In genomic region chr2:241638940-241639339, GRCh38 we compare ENCODE assay signal across 11 cellular contexts. TPM values are rescaled to one million over a fixed set of nuclear protein-coding genes. Genes with fewer than 3 reads are reported as not detected.
A peak's percentile ranks its signal among the peaks of the same experiment; 100 is the strongest.
DNase-seq lines count a peak whose midpoint lies in the region; ATAC-seq lines count a peak whose summit lies in the region.
"Had no signal": no experiment of that assay in that cellular context is flagged by ENCODE, and none has a peak within 500 bp of the region (broad histone marks: within the 10 kb centered on the region; RNA-seq: fewer than 3 reads in every experiment).

No MANE protein-coding gene starts in this region.

- peaks cover 6% of the 10 kb centered on the region for H3K9me3 Mint-ChIP-seq in activated naive CD4-positive, alpha-beta T cell treated with anti-CD3 and anti-CD28 coated beads for 36 hours
- H3K9me3 Mint-ChIP-seq in activated T-helper 17 cell treated with anti-CD3 and anti-CD28 coated beads, Interleukin-2, amount 50 U/mL, for 72 hours = no peaks in the 10 kb centered on the region

- no peak for DNase-seq in activated naive CD4-positive, alpha-beta T cell treated with anti-CD3 and anti-CD28 coated beads for 36 hours
- DNase-seq in activated naive CD4-positive, alpha-beta T cell (lab: John Stamatoyannopoulos, UW) = no peak
- DNase-seq in effector CD4-positive, alpha-beta T cell = no peak
- no peak for DNase-seq in NCI-H524 treated with DMSO at 0.1 percent for 48 hours (lab: John Stamatoyannopoulos, UW)
- DNase-seq: brain microvascular endothelial cell; NCI-H146; stimulated activated CD4-positive, alpha-beta T cell treated with anti-CD3 and anti-CD28 coated beads, Interleukin-2, amount 100 ng/mL, for 24 hours had no signal

- CTCF ChIA-PET in activated naive CD4-positive, alpha-beta T cell treated with anti-CD3 and anti-CD28 coated beads for 36 hours (lab: Charles Lee) = no interaction called here

- no peak for ATAC-seq in activated T-helper 17 cell treated with anti-CD3 and anti-CD28 coated beads, Interleukin-2, amount 50 U/mL, for 72 hours (replicated peaks)
- ATAC-seq in GM18498 (IDR thresholded peaks at IDR 0.05; ENCODE audit: unreplicated experiment) = no peak

- H3K9me3 ChIP-seq in iPS-20b (ENCODE audit: insufficient read depth, low read depth, low read length) (no peaks in the 10 kb centered on the region; the same call in 1 of the 2 replicates), subcutaneous abdominal adipose tissue (ENCODE audit: control insufficient read depth in 5 of 5, low read length in 5 of 5) (no peaks in the 10 kb centered on the region)

- H3K27ac Mint-ChIP-seq in activated naive CD4-positive, alpha-beta T cell treated with anti-CD3 and anti-CD28 coated beads for 36 hours = no peak overlapping the region
- peak overlapping the region; percentile 95 for H3K27ac Mint-ChIP-seq in activated T-helper 17 cell treated with anti-CD3 and anti-CD28 coated beads, Interleukin-2, amount 50 U/mL, for 72 hours

- H3K4me3 ChIP-seq in iPS-20b (ENCODE audit: low read length) = peak overlapping the region; percentile 98
- H3K4me3 ChIP-seq in subcutaneous abdominal adipose tissue (ENCODE audit: low read depth in 1 of 5, low read length in 5 of 5) = peak overlapping the region in 3 of 5 donors; percentile 6 to 98 (median 95)

- intact Hi-C loops in activated naive CD4-positive, alpha-beta T cell treated with anti-CD3 and anti-CD28 coated beads for 36 hours (cut with micrococcal nuclease) = loop anchor here (5.0 to 10.0 kb wide), 4 partner anchors 132 to 1074 kb away; partner anchors contain the start of genes DUSP28, MTERF4, RNPEPL1 and STK25

- H3K9ac ChIP-seq in iPS-20b (ENCODE audit: low read depth, low read length) = no peak overlapping the region
- peak overlapping the region in 3 of 5 donors; percentile 61 to 96 (median 86) for H3K9ac ChIP-seq in subcutaneous abdominal adipose tissue (ENCODE audit: low read length in 5 of 5)

- H3K27me3 ChIP-seq in iPS-20b (ENCODE audit: insufficient read depth, low read length) (no peaks in the 10 kb centered on the region), subcutaneous abdominal adipose tissue (ENCODE audit: control insufficient read depth in 5 of 5, insufficient read depth in 4 of 5, low read length in 5 of 5) (no peaks in the 10 kb centered on the region)
- H3K27me3 ChIP-seq: brain microvascular endothelial cell had no signal

- H3K36me3 ChIP-seq in iPS-20b (ENCODE audit: insufficient read depth, low read depth, low read length) (peaks cover 21% of the 10 kb centered on the region; the same call in 1 of the 2 replicates), subcutaneous abdominal adipose tissue (ENCODE audit: control insufficient read depth in 5 of 5, insufficient read depth in 5 of 5, low read length in 5 of 5) (peaks cover 0 to 4% (median 0%) of the 10 kb centered on the region in 5 donors)

- peaks cover 3% of the 10 kb centered on the region for H3K4me1 ChIP-seq in iPS-20b (ENCODE audit: insufficient read depth, low read length)
- H3K4me1 ChIP-seq in subcutaneous abdominal adipose tissue (ENCODE audit: control insufficient read depth in 5 of 5, insufficient read depth in 5 of 5, low read length in 5 of 5) = peaks cover 5 to 42% (median 32%) of the 10 kb centered on the region in 5 donors

- peaks cover 14% of the 10 kb centered on the region for H3K36me3 Mint-ChIP-seq in activated naive CD4-positive, alpha-beta T cell treated with anti-CD3 and anti-CD28 coated beads for 36 hours (ENCODE audit: low read depth)
- peaks cover 50% of the 10 kb centered on the region for H3K36me3 Mint-ChIP-seq in activated T-helper 17 cell treated with anti-CD3 and anti-CD28 coated beads, Interleukin-2, amount 50 U/mL, for 72 hours (ENCODE audit: low read depth)

- H3K4me1 Mint-ChIP-seq in activated naive CD4-positive, alpha-beta T cell treated with anti-CD3 and anti-CD28 coated beads for 36 hours (ENCODE audit: low read depth) = peaks cover 61% of the 10 kb centered on the region
- peaks cover 28% of the 10 kb centered on the region for H3K4me1 Mint-ChIP-seq in activated T-helper 17 cell treated with anti-CD3 and anti-CD28 coated beads, Interleukin-2, amount 50 U/mL, for 72 hours

- H3K27ac ChIP-seq in iPS-20b (ENCODE audit: low read length) = no peak overlapping the region
- H3K27ac ChIP-seq in subcutaneous abdominal adipose tissue (ENCODE audit: low read depth, low read length) = no peak overlapping the region
- H3K27ac ChIP-seq: brain microvascular endothelial cell had no signal

- H3K4me3 Mint-ChIP-seq in activated naive CD4-positive, alpha-beta T cell treated with anti-CD3 and anti-CD28 coated beads for 36 hours = peak overlapping the region; percentile 84
- peak overlapping the region; percentile 93 for H3K4me3 Mint-ChIP-seq in activated T-helper 17 cell treated with anti-CD3 and anti-CD28 coated beads, Interleukin-2, amount 50 U/mL, for 72 hours

- H3K27me3 Mint-ChIP-seq in activated naive CD4-positive, alpha-beta T cell treated with anti-CD3 and anti-CD28 coated beads for 36 hours (ENCODE audit: low read depth) = no peaks in the 10 kb centered on the region
- no peaks in the 10 kb centered on the region for H3K27me3 Mint-ChIP-seq in activated T-helper 17 cell treated with anti-CD3 and anti-CD28 coated beads, Interleukin-2, amount 50 U/mL, for 72 hours

RNA-seq across cellular contexts. Expression of gene ATG4B, which starts 1.4 kb away (rescaled TPM):
- total RNA-seq in activated naive CD4-positive, alpha-beta T cell treated with anti-CD3 and anti-CD28 coated beads for 36 hours = 10 to 100 TPM; 71.5 to 82.5 TPM
- 10 to 100 TPM; 88.3 to 91.3 TPM for total RNA-seq in activated T-helper 17 cell treated with anti-CD3 and anti-CD28 coated beads, Interleukin-2, amount 50 U/mL, for 72 hours

RNA-seq across cellular contexts. Expression of gene THAP4, which starts 2.0 kb away (rescaled TPM):
- 10 to 100 TPM; 36.4 to 38.8 TPM for total RNA-seq in activated naive CD4-positive, alpha-beta T cell treated with anti-CD3 and anti-CD28 coated beads for 36 hours
- 10 to 100 TPM; 35.0 to 42.5 TPM for total RNA-seq in activated T-helper 17 cell treated with anti-CD3 and anti-CD28 coated beads, Interleukin-2, amount 50 U/mL, for 72 hours

RNA-seq across cellular contexts. Expression of gene DTYMK, which starts 47.7 kb away (rescaled TPM):
- 10 to 100 TPM; 88.0 to 93.8 TPM for total RNA-seq in activated naive CD4-positive, alpha-beta T cell treated with anti-CD3 and anti-CD28 coated beads for 36 hours
- 100 to 1,000 TPM in 1 of 2 donors, 10 to 100 TPM in 1; 55.5 to 107 TPM for total RNA-seq in activated T-helper 17 cell treated with anti-CD3 and anti-CD28 coated beads, Interleukin-2, amount 50 U/mL, for 72 hours
